In genomic region chr1:232473319-232473718, GRCh38 we compare ENCODE assay signal across 13 cellular contexts.
A peak's percentile ranks its signal among the peaks of the same experiment; 100 is the strongest.
DNase-seq lines count a peak whose midpoint lies in the region; ATAC-seq and TF ChIP-seq lines count a peak whose summit lies in the region.
"Had no signal": no experiment of that assay in that cellular context is flagged by ENCODE, and none has a peak within 500 bp of the region (broad histone marks: within the 10 kb centered on the region; RNA-seq: fewer than 3 reads in every experiment).

No MANE protein-coding gene starts in this region.

- peaks cover 0 to 8% (median 0%) of the 10 kb centered on the region in 5 donors for H3K36me3 Mint-ChIP-seq in naive thymus-derived CD4-positive, alpha-beta T cell

- in situ Hi-C loops in brain microvascular endothelial cell (cut with HindIII; ENCODE audit: low pct_ligation_motif_present, low sequenced_read_pairs) = no loop called here

- H3K4me3 ChIP-seq in AG04450 (ENCODE audit: low read depth, low read length) = no peak overlapping the region
- H3K4me3 ChIP-seq in HUES48 (ENCODE audit: low read depth, low read length) = no peak overlapping the region
- H3K4me3 ChIP-seq in brain microvascular endothelial cell (ENCODE audit: low read depth, low read length) = no peak overlapping the region
- no peak overlapping the region for H3K4me3 ChIP-seq in PC-9
- H3K4me3 ChIP-seq in naive thymus-derived CD4-positive, alpha-beta T cell (ENCODE audit: low read length) = no peak overlapping the region

- DNase-seq in AG04450 (ENCODE audit: low read depth, low spot score) = no peak
- DNase-seq in brain microvascular endothelial cell = peak; percentile 48
- peak; percentile 22 for DNase-seq in kidney tubule cell (ENCODE audit: low spot score)
- DNase-seq in DMS79 treated with DMSO at 0.1 percent for 48 hours (lab: John Stamatoyannopoulos, UW) = no peak
- DNase-seq in PC-9 = no peak
- no peak for DNase-seq in naive thymus-derived CD4-positive, alpha-beta T cell
- DNase-seq in posterior cingulate gyrus = no peak
- DNase-seq: activated CD4-positive, alpha-beta memory T cell treated with anti-CD3 and anti-CD28 coated beads, Interleukin-2, amount 10 ng/mL, durations not matched to agents 7 days and 5 days; BE2C; NCI-H524; stimulated activated naive CD8-positive, alpha-beta T cell treated with anti-CD3 and anti-CD28 coated beads, Interleukin-15, amount 100 ng/mL, for 72 hours had no signal

- H3K9me2 ChIP-seq in PC-9 (ENCODE audit: insufficient read depth) = no peaks in the 10 kb centered on the region

- TF ChIP-seq CTCF in AG04450 (IDR thresholded peaks at IDR 0.05; ENCODE audit: low read depth, low read length) = no peak
- no peak for TF ChIP-seq CTCF in brain microvascular endothelial cell (IDR thresholded peaks at IDR 0.05; ENCODE audit: low read depth, low read length, missing control alignments)
- no peak for TF ChIP-seq CTCF in PC-9 (conservative IDR thresholded peaks at IDR 0.05)

- H2AFZ ChIP-seq in PC-9 = no peak overlapping the region

- no peaks in the 10 kb centered on the region for H4K20me1 ChIP-seq in PC-9 (ENCODE audit: insufficient read depth)

- H3K27ac ChIP-seq in AG04450 (ENCODE audit: low read depth, low read length) = peak overlapping the region; percentile 63
- H3K27ac ChIP-seq in HUES48 (ENCODE audit: low read depth, low read length) = peak overlapping the region; percentile 90
- H3K27ac ChIP-seq in brain microvascular endothelial cell = peak overlapping the region; percentile 35
- no peak overlapping the region for H3K27ac ChIP-seq in PC-9
- no peak overlapping the region for H3K27ac ChIP-seq in naive thymus-derived CD4-positive, alpha-beta T cell (ENCODE audit: low read depth, low read length)
- H3K27ac ChIP-seq: foreskin keratinocyte had no signal

- peaks cover 0 to 6% (median 0%) of the 10 kb centered on the region in 11 donors for H3K9me3 Mint-ChIP-seq in naive thymus-derived CD4-positive, alpha-beta T cell
- H3K9me3 Mint-ChIP-seq: activated CD4-positive, alpha-beta memory T cell treated with anti-CD3 and anti-CD28 coated beads, Interleukin-2, amount 10 ng/mL, durations not matched to agents 7 days and 5 days; stimulated activated naive CD8-positive, alpha-beta T cell treated with anti-CD3 and anti-CD28 coated beads, Interleukin-15, amount 100 ng/mL, for 72 hours had no signal

- H3K9ac ChIP-seq in HUES48 (ENCODE audit: low read depth, low read length) = no peak overlapping the region

- BruUV-seq in PC-9 (replicated peaks; lab: Mats Ljungman, UMichigan) = no TSS peak

- no peaks in the 10 kb centered on the region for H3K79me2 ChIP-seq in PC-9 (ENCODE audit: low read depth)

- no peak for ATAC-seq in naive thymus-derived CD4-positive, alpha-beta T cell
- ATAC-seq: foreskin keratinocyte; stimulated activated naive CD8-positive, alpha-beta T cell treated with anti-CD3 and anti-CD28 coated beads, Interleukin-15, amount 100 ng/mL, for 72 hours had no signal

- CTCF ChIA-PET in AG04450 (lab: Charles Lee) (interaction anchor here (0.6 kb wide), 2 partner anchors 45 to 166 kb away, joined by 8 read pairs; no protein-coding TSS in a partner anchor), PC-9 (lab: Charles Lee) (no interaction called here)
- CTCF ChIA-PET in naive thymus-derived CD4-positive, alpha-beta T cell (lab: Charles Lee) = no interaction called here

- peaks cover 10% of the 10 kb centered on the region; the same call in 1 of the 2 replicates for H3F3A ChIP-seq in PC-9 (ENCODE audit: insufficient read depth, low read depth)

- no peaks in the 10 kb centered on the region for H3K27me3 ChIP-seq in AG04450 (ENCODE audit: control insufficient read depth, insufficient read depth, low read length)
- peaks cover 20% of the 10 kb centered on the region for H3K27me3 ChIP-seq in HUES48 (ENCODE audit: control insufficient read depth, insufficient read depth, low read length)
- H3K27me3 ChIP-seq in brain microvascular endothelial cell (replicated peaks) = no peaks in the 10 kb centered on the region
- H3K27me3 ChIP-seq in PC-9 (ENCODE audit: insufficient read depth, low read depth) = no peaks in the 10 kb centered on the region
- peaks cover 0 to 2% of the 10 kb centered on the region in 2 donors for H3K27me3 ChIP-seq in naive thymus-derived CD4-positive, alpha-beta T cell (ENCODE audit: control insufficient read depth in 2 of 2, insufficient read depth in 2 of 2, low read length in 2 of 2)
- H3K27me3 ChIP-seq: BE2C, foreskin keratinocyte had no signal

- POLR2A ChIA-PET in AG04450 (lab: Yijun Ruan, JAX) = interaction anchor here (1.6 kb wide), 1 partner anchor 44 kb away, joined by 4 read pairs; no protein-coding TSS in a partner anchor
- POLR2A ChIA-PET in PC-9 (lab: Charles Lee; ENCODE audit: unreplicated experiment) = no interaction called here
- POLR2A ChIA-PET in naive thymus-derived CD4-positive, alpha-beta T cell (lab: Charles Lee) = no interaction called here

- peaks cover 3 to 13% (median 7%) of the 10 kb centered on the region in 7 donors for H3K4me1 Mint-ChIP-seq in naive thymus-derived CD4-positive, alpha-beta T cell
- H3K4me1 Mint-ChIP-seq: stimulated activated naive CD8-positive, alpha-beta T cell treated with anti-CD3 and anti-CD28 coated beads, Interleukin-15, amount 100 ng/mL, for 72 hours had no signal

- no peaks in the 10 kb centered on the region for H3K36me3 ChIP-seq in HUES48 (ENCODE audit: control insufficient read depth, insufficient read depth, low read length)
- H3K36me3 ChIP-seq in brain microvascular endothelial cell (replicated peaks) = no peaks in the 10 kb centered on the region
- H3K36me3 ChIP-seq in PC-9 (ENCODE audit: low read depth) = no peaks in the 10 kb centered on the region
- no peaks in the 10 kb centered on the region for H3K36me3 ChIP-seq in naive thymus-derived CD4-positive, alpha-beta T cell (ENCODE audit: control insufficient read depth in 2 of 3, insufficient read depth in 3 of 3, low read length in 3 of 3)
- H3K36me3 ChIP-seq: BE2C had no signal

- no peak overlapping the region for H3K4me3 Mint-ChIP-seq in naive thymus-derived CD4-positive, alpha-beta T cell
- H3K4me3 Mint-ChIP-seq: activated CD4-positive, alpha-beta memory T cell treated with anti-CD3 and anti-CD28 coated beads, Interleukin-2, amount 10 ng/mL, durations not matched to agents 7 days and 5 days; stimulated activated naive CD8-positive, alpha-beta T cell treated with anti-CD3 and anti-CD28 coated beads, Interleukin-15, amount 100 ng/mL, for 72 hours had no signal

- peaks cover 0 to 15% (median 4%) of the 10 kb centered on the region in 5 donors for H3K27me3 Mint-ChIP-seq in naive thymus-derived CD4-positive, alpha-beta T cell
- H3K27me3 Mint-ChIP-seq: activated CD4-positive, alpha-beta memory T cell treated with anti-CD3 and anti-CD28 coated beads, Interleukin-2, amount 10 ng/mL, durations not matched to agents 7 days and 5 days; stimulated activated naive CD8-positive, alpha-beta T cell treated with anti-CD3 and anti-CD28 coated beads, Interleukin-15, amount 100 ng/mL, for 72 hours had no signal

- intact Hi-C loops in PC-9 (cut with micrococcal nuclease; ENCODE audit: unreplicated experiment) (no loop called here), posterior cingulate gyrus (cut with DNase I) (no loop called here)
- intact Hi-C loops in naive thymus-derived CD4-positive, alpha-beta T cell (cut with micrococcal nuclease) = no loop called here

- H3K4me2 ChIP-seq in PC-9 = no peak overlapping the region

- H3K27ac Mint-ChIP-seq in naive thymus-derived CD4-positive, alpha-beta T cell = no peak overlapping the region
- H3K27ac Mint-ChIP-seq: activated CD4-positive, alpha-beta memory T cell treated with anti-CD3 and anti-CD28 coated beads, Interleukin-2, amount 10 ng/mL, durations not matched to agents 7 days and 5 days; stimulated activated naive CD8-positive, alpha-beta T cell treated with anti-CD3 and anti-CD28 coated beads, Interleukin-15, amount 100 ng/mL, for 72 hours had no signal

- H3K4me1 ChIP-seq in HUES48 (ENCODE audit: control insufficient read depth, insufficient read depth, low read length) (peaks cover 45% of the 10 kb centered on the region), PC-9 (replicated peaks; ENCODE audit: insufficient read depth) (peaks cover 12% of the 10 kb centered on the region)
- no peaks in the 10 kb centered on the region for H3K4me1 ChIP-seq in naive thymus-derived CD4-positive, alpha-beta T cell (ENCODE audit: control insufficient read depth in 2 of 2, insufficient read depth in 2 of 2, low read length in 2 of 2)
- H3K4me1 ChIP-seq: BE2C had no signal

- H3K9me3 ChIP-seq in AG04450 (ENCODE audit: control insufficient read depth, insufficient read depth, low read length) (no peaks in the 10 kb centered on the region), HUES48 (ENCODE audit: control insufficient read depth, insufficient read depth, low read length) (no peaks in the 10 kb centered on the region), PC-9 (ENCODE audit: insufficient read depth, low read depth) (no peaks in the 10 kb centered on the region)
- no peaks in the 10 kb centered on the region for H3K9me3 ChIP-seq in naive thymus-derived CD4-positive, alpha-beta T cell (ENCODE audit: control insufficient read depth in 2 of 3, low read length in 3 of 3)
- H3K9me3 ChIP-seq: BE2C had no signal

Comparison
In these comparisons a context has a peak if more than half of its experiments do, and no peak if none do; other contexts are left out.
1. DNase-seq: peak in brain microvascular endothelial cell (single experiment) and kidney tubule cell (single experiment); none in AG04450 (single experiment), DMS79 treated with DMSO at 0.1 percent for 48 hours (single experiment), PC-9 (0 of 2), naive thymus-derived CD4-positive, alpha-beta T cell (0 of 9) and posterior cingulate gyrus (0 of 10).
2. H3K27ac ChIP-seq: peak in AG04450 (single experiment), HUES48 (single experiment) and brain microvascular endothelial cell (single experiment); none in PC-9 (single experiment) and naive thymus-derived CD4-positive, alpha-beta T cell (single experiment).